ENCODE assay signal across 13 cellular contexts in genomic region chr16:79651363-79651762, GRCh38. TPM values are rescaled to one million over a fixed set of nuclear protein-coding genes. Genes with fewer than 3 reads are reported as not detected.
DNase-seq lines count a peak whose midpoint lies in the region; ATAC-seq, FAIRE-seq and TF ChIP-seq lines count a peak whose summit lies in the region.
"Had no signal": no experiment of that assay in that cellular context is flagged by ENCODE, and none has a peak within 500 bp of the region (broad histone marks: within the 10 kb centered on the region; RNA-seq: fewer than 3 reads in every experiment).

No MANE protein-coding gene starts in this region.

- no peak overlapping the region for H3K9ac ChIP-seq in astrocyte (ENCODE audit: low read length)
- no peak overlapping the region for H3K9ac ChIP-seq in trophoblast cell (ENCODE audit: low read length)
- H3K9ac ChIP-seq: BLaER1 had no signal

- H3K79me1 ChIP-seq in trophoblast cell (ENCODE audit: low read length), result no peaks in the 10 kb centered on the region

- no peaks in the 10 kb centered on the region for H3K27me3 Mint-ChIP-seq in astrocyte (ENCODE audit: low read depth, unreplicated experiment)

- ATAC-seq in Right ventricle myocardium superior (ENCODE audit: poor library complexity) (peak; percentile 72), GM21737 (IDR thresholded peaks at IDR 0.05; ENCODE audit: unreplicated experiment) (no peak)
- ATAC-seq: K562 had no signal

- H2AFZ ChIP-seq in astrocyte (ENCODE audit: low read depth, low read length) (no peak overlapping the region), trophoblast cell (ENCODE audit: insufficient read depth, low read length, poor library complexity) (no peak overlapping the region)

- no peaks in the 10 kb centered on the region for H3K27me3 ChIP-seq in astrocyte (ENCODE audit: insufficient read depth, low read length)
- no peaks in the 10 kb centered on the region for H3K27me3 ChIP-seq in trophoblast cell (ENCODE audit: insufficient read depth, low read length)
- H3K27me3 ChIP-seq: BLaER1, right lobe of liver had no signal

- H4K8ac ChIP-seq in trophoblast cell (ENCODE audit: low read depth, low read length), result no peak overlapping the region

- no peak overlapping the region for H4K12ac ChIP-seq in trophoblast cell (ENCODE audit: low read depth, low read length)

- WGBS in trophoblast cell (ENCODE audit: extremely low coverage, insufficient coverage, insufficient read length), result no CpG with 5 or more reads among the region's 7 CpGs

- H3K4me1 Mint-ChIP-seq in astrocyte (ENCODE audit: low read depth, unreplicated experiment), result peaks cover 36% of the 10 kb centered on the region
- H3K4me1 Mint-ChIP-seq: immature natural killer cell had no signal

- no peak overlapping the region for H3K14ac ChIP-seq in trophoblast cell (ENCODE audit: low read length)

- H2BK12ac ChIP-seq in trophoblast cell (ENCODE audit: low read length), result no peak overlapping the region

- H4K91ac ChIP-seq in trophoblast cell (ENCODE audit: low read depth, low read length), result no peak overlapping the region

- no peaks in the 10 kb centered on the region for H3K9me3 ChIP-seq in astrocyte (ENCODE audit: insufficient read depth, low read depth, low read length)
- H3K9me3 ChIP-seq in trophoblast cell (ENCODE audit: insufficient read depth, low read depth, low read length), result no peaks in the 10 kb centered on the region
- H3K9me3 ChIP-seq: BLaER1, right lobe of liver had no signal

- peaks cover 11% of the 10 kb centered on the region for H3K4me1 ChIP-seq in astrocyte (ENCODE audit: insufficient read depth, low read length)
- peaks cover 6 to 11% of the 10 kb centered on the region in 2 experiments for H3K4me1 ChIP-seq in trophoblast cell (ENCODE audit: control insufficient read depth in 1 of 2, insufficient read depth in 2 of 2, low read length in 2 of 2)
- H3K4me1 ChIP-seq: right lobe of liver had no signal

- DNase-seq in C1 segment of cervical spinal cord (lab: John Stamatoyannopoulos, UW) (peak in 13 of 14 donors; percentile 6 to 82 (median 53)), astrocyte (ENCODE audit: low read depth) (peak; percentile 80), Right ventricle myocardium superior (peak; percentile 61), posterior vena cava (ENCODE audit: low spot score) (peak; percentile 87), trophoblast cell (no peak), NCI-H526 treated with DMSO at 0.1 percent for 48 hours (lab: John Stamatoyannopoulos, UW) (no peak)
- no peak for DNase-seq in stimulated activated CD4-positive, alpha-beta T cell treated with anti-CD3 and anti-CD28 coated beads, Interleukin-4, amount 100 ng/mL, for 24 hours
- DNase-seq: immature natural killer cell, NCI-H524 treated with DMSO at 0.1 percent for 48 hours, right lobe of liver had no signal

- no peak overlapping the region for H3K18ac ChIP-seq in trophoblast cell (ENCODE audit: low read length)

- H3K4me2 ChIP-seq in astrocyte (ENCODE audit: low read length) (peak overlapping the region; percentile 19), trophoblast cell (ENCODE audit: low read length) (no peak overlapping the region)
- H3K4me2 ChIP-seq: BLaER1 had no signal

- H3K4me3 ChIP-seq in astrocyte (ENCODE audit: insufficient read depth, low read depth, low read length) (no peak overlapping the region), trophoblast cell (ENCODE audit: low read depth, low read length) (no peak overlapping the region)
- H3K4me3 ChIP-seq: BLaER1, K562, right lobe of liver had no signal

- H3K4me3 Mint-ChIP-seq in astrocyte (ENCODE audit: unreplicated experiment), result no peak overlapping the region
- H3K4me3 Mint-ChIP-seq: immature natural killer cell had no signal

- H3K4ac ChIP-seq in trophoblast cell (ENCODE audit: low read depth, low read length), result no peak overlapping the region

- H3K79me2 ChIP-seq in astrocyte (ENCODE audit: insufficient read depth, low read length) (no peaks in the 10 kb centered on the region), trophoblast cell (ENCODE audit: control insufficient read depth, insufficient read depth, low read length, poor library complexity) (no peaks in the 10 kb centered on the region)

- intact Hi-C loops in Right ventricle myocardium superior (cut with DNase I) (no loop called here), posterior vena cava (cut with DNase I) (no loop called here)

- no peak overlapping the region for H2BK120ac ChIP-seq in trophoblast cell (ENCODE audit: insufficient read depth, low read length, poor library complexity)

- no peaks in the 10 kb centered on the region for H4K20me1 ChIP-seq in astrocyte (ENCODE audit: insufficient read depth, low read length)
- H4K20me1 ChIP-seq: BLaER1 had no signal

- no peaks in the 10 kb centered on the region for H3K9me3 Mint-ChIP-seq in astrocyte (ENCODE audit: unreplicated experiment)
- H3K9me3 Mint-ChIP-seq: immature natural killer cell had no signal

- H3K27ac ChIP-seq in astrocyte (ENCODE audit: low read depth, low read length) (no peak overlapping the region), trophoblast cell (ENCODE audit: low read depth, low read length) (no peak overlapping the region)
- H3K27ac ChIP-seq: BLaER1, right lobe of liver had no signal

- no peak overlapping the region for H2AK5ac ChIP-seq in trophoblast cell (ENCODE audit: low read length)

- no peak overlapping the region for H3K27ac Mint-ChIP-seq in astrocyte (ENCODE audit: unreplicated experiment)
- H3K27ac Mint-ChIP-seq: immature natural killer cell had no signal

- H3K23ac ChIP-seq in trophoblast cell (ENCODE audit: low read length), result no peak overlapping the region

- H3K36me3 ChIP-seq in astrocyte (ENCODE audit: insufficient read depth, low read length) (no peaks in the 10 kb centered on the region), trophoblast cell (ENCODE audit: control insufficient read depth in 1 of 2, insufficient read depth in 2 of 2, low read length in 2 of 2) (no peaks in the 10 kb centered on the region)
- H3K36me3 ChIP-seq: BLaER1, right lobe of liver had no signal

- FAIRE-seq in astrocyte (lab: Jason Lieb, UNC), result no peak
- FAIRE-seq: K562 had no signal

- no peak overlapping the region for H2BK5ac ChIP-seq in trophoblast cell (ENCODE audit: low read depth, low read length, poor library complexity)

- no peaks in the 10 kb centered on the region for H3K36me3 Mint-ChIP-seq in astrocyte (ENCODE audit: low read depth, unreplicated experiment)
- H3K36me3 Mint-ChIP-seq: immature natural killer cell had no signal

- TF ChIP-seq CTCF in astrocyte (IDR thresholded peaks at IDR 0.05; ENCODE audit: insufficient read depth, low read depth, low read length), result no peak

RNA-seq across cellular contexts. Expression of gene MAF, which starts 50.8 kb away (rescaled TPM):
- total RNA-seq in astrocyte, result 19.3 and 21.8 TPM in 2 replicates
- total RNA-seq in Right ventricle myocardium superior, result 19.6 TPM
- 10 to 100 TPM; 39.1 to 54.6 TPM for total RNA-seq in posterior vena cava
- 13.3 and 14.9 TPM in 2 replicates for polyA plus RNA-seq in trophoblast cell (2013)

Comparison
In these comparisons a context has a peak if more than half of its experiments do, and no peak if none do; other contexts are left out.
1. DNase-seq: peak in C1 segment of cervical spinal cord (13 of 14), astrocyte (single experiment), Right ventricle myocardium superior (single experiment) and posterior vena cava (single experiment); none in trophoblast cell (0 of 2), stimulated activated CD4-positive, alpha-beta T cell treated with anti-CD3 and anti-CD28 coated beads, Interleukin-4, amount 100 ng/mL, for 24 hours (single experiment) and NCI-H526 treated with DMSO at 0.1 percent for 48 hours (single experiment).